ENCODE assay signal across 22 cellular contexts in genomic region chr21:45326834-45327457, GRCh38. TPM values are rescaled to one million over a fixed set of nuclear protein-coding genes. Genes with fewer than 3 reads are reported as not detected.
DNase-seq lines count a peak whose midpoint lies in the region; ATAC-seq and TF ChIP-seq lines count a peak whose summit lies in the region.
"Had no signal": no experiment of that assay in that cellular context is flagged by ENCODE, and none has a peak within 500 bp of the region (broad histone marks: within the 10 kb centered on the region; RNA-seq: fewer than 3 reads in every experiment).

No MANE protein-coding gene starts in this region.

- H3K27ac ChIP-seq in esophagus squamous epithelium = no peak overlapping the region
- H3K27ac ChIP-seq: colonic mucosa, Peyer's patch had no signal

- H3K27me3 Mint-ChIP-seq in activated naive CD8-positive, alpha-beta T cell treated with anti-CD3 and anti-CD28 coated beads, Interleukin-2, amount 10 ng/mL, durations not matched to agents 7 days and 5 days = peaks cover 8% of the 10 kb centered on the region
- H3K27me3 Mint-ChIP-seq in activated naive CD8-positive, alpha-beta T cell treated with anti-CD3 and anti-CD28 coated beads, Interleukin-2, amount 50 U/mL, for 24 hours = peaks cover 1% of the 10 kb centered on the region
- H3K27me3 Mint-ChIP-seq in stimulated activated naive B cell treated with anti-CD40 and anti-IgM and Interleukin-4, amounts not matched to agents 10 μg/mL and 1 μg/mL and 100 μg/mL, for 72 hours = peaks cover 35 to 47% of the 10 kb centered on the region in 2 donors
- H3K27me3 Mint-ChIP-seq: CD4-positive, alpha-beta T cell had no signal

- no peaks in the 10 kb centered on the region for H3K36me3 ChIP-seq in esophagus squamous epithelium
- H3K36me3 ChIP-seq: colonic mucosa, Peyer's patch had no signal

- no peak overlapping the region for H3K27ac Mint-ChIP-seq in activated naive CD8-positive, alpha-beta T cell treated with anti-CD3 and anti-CD28 coated beads, Interleukin-2, amount 10 ng/mL, durations not matched to agents 7 days and 5 days
- H3K27ac Mint-ChIP-seq in activated naive CD8-positive, alpha-beta T cell treated with anti-CD3 and anti-CD28 coated beads, Interleukin-2, amount 50 U/mL, for 24 hours = no peak overlapping the region
- no peak overlapping the region for H3K27ac Mint-ChIP-seq in stimulated activated naive B cell treated with anti-CD40 and anti-IgM and Interleukin-4, amounts not matched to agents 10 μg/mL and 1 μg/mL and 100 μg/mL, for 72 hours
- H3K27ac Mint-ChIP-seq: CD4-positive, alpha-beta T cell; HFFc6; mesothelial cell of epicardium; stimulated activated memory B cell treated with anti-CD40 and anti-IgM and Interleukin-4, amounts not matched to agents 10 μg/mL and 1 μg/mL and 100 μg/mL, for 72 hours had no signal

- no peak for TF ChIP-seq CTCF in esophagus squamous epithelium (IDR thresholded peaks at IDR 0.05)

- H3K9me3 ChIP-seq in esophagus squamous epithelium = no peaks in the 10 kb centered on the region
- H3K9me3 ChIP-seq: colonic mucosa, Peyer's patch had no signal

- DNase-seq in activated naive CD8-positive, alpha-beta T cell treated with anti-CD3 and anti-CD28 coated beads, Interleukin-2, amount 10 ng/mL, durations not matched to agents 7 days and 5 days = peak; percentile 21
- DNase-seq in activated naive CD8-positive, alpha-beta T cell treated with anti-CD3 and anti-CD28 coated beads, Interleukin-2, amount 50 U/mL, for 24 hours = no peak
- DNase-seq in Jurkat, Clone E6-1 (ENCODE audit: low read depth, low spot score) = peak; percentile 28
- peak; percentile 20 for DNase-seq in left ventricle myocardium superior
- no peak for DNase-seq in stimulated activated naive B cell treated with anti-CD40 and anti-IgM and Interleukin-4, amounts not matched to agents 10 μg/mL and 1 μg/mL and 100 μg/mL, for 72 hours
- no peak for DNase-seq in NCI-H1105 treated with DMSO at 0.1 percent for 48 hours (lab: John Stamatoyannopoulos, UW)
- no peak for DNase-seq in esophagus squamous epithelium (lab: John Stamatoyannopoulos, UW)
- DNase-seq in GOT3 (lab: John Stamatoyannopoulos, UW) = no peak
- DNase-seq: ACHN; activated CD4-positive, alpha-beta T cell treated with anti-CD3 and anti-CD28 coated beads for 48 hours; activated CD8-positive, alpha-beta memory T cell treated with anti-CD3 and anti-CD28 coated beads, Interleukin-2, amount 50 U/mL, for 48 hours; activated gamma-delta T cell treated with Interleukin-2 at 50 U/mL for 16 hours; CD4-positive, alpha-beta T cell; colonic mucosa; DMS79; NCI-H146; NCI-H2227 treated with DMSO at 0.1 percent for 48 hours; SW 1271 had no signal

- intact Hi-C loops in left ventricle myocardium superior (cut with micrococcal nuclease) (no loop called here), esophagus squamous epithelium (cut with DNase I) (no loop called here)

- ATAC-seq in activated naive CD8-positive, alpha-beta T cell treated with anti-CD3 and anti-CD28 coated beads, Interleukin-2, amount 10 ng/mL, durations not matched to agents 7 days and 5 days (ENCODE audit: low read depth) = no peak
- ATAC-seq in activated naive CD8-positive, alpha-beta T cell treated with anti-CD3 and anti-CD28 coated beads, Interleukin-2, amount 50 U/mL, for 24 hours = no peak
- no peak for ATAC-seq in left ventricle myocardium superior
- ATAC-seq in stimulated activated naive B cell treated with anti-CD40 and anti-IgM and Interleukin-4, amounts not matched to agents 10 μg/mL and 1 μg/mL and 100 μg/mL, for 72 hours (replicated peaks) = peak; percentile 37 to 47
- ATAC-seq: stimulated activated memory B cell treated with anti-CD40 and anti-IgM and Interleukin-4, amounts not matched to agents 10 μg/mL and 1 μg/mL and 100 μg/mL, for 72 hours had no signal

- H3K4me3 Mint-ChIP-seq in activated naive CD8-positive, alpha-beta T cell treated with anti-CD3 and anti-CD28 coated beads, Interleukin-2, amount 10 ng/mL, durations not matched to agents 7 days and 5 days = no peak overlapping the region
- no peak overlapping the region for H3K4me3 Mint-ChIP-seq in activated naive CD8-positive, alpha-beta T cell treated with anti-CD3 and anti-CD28 coated beads, Interleukin-2, amount 50 U/mL, for 24 hours
- no peak overlapping the region for H3K4me3 Mint-ChIP-seq in stimulated activated naive B cell treated with anti-CD40 and anti-IgM and Interleukin-4, amounts not matched to agents 10 μg/mL and 1 μg/mL and 100 μg/mL, for 72 hours
- H3K4me3 Mint-ChIP-seq: CD4-positive, alpha-beta T cell; HFFc6; mesothelial cell of epicardium; stimulated activated memory B cell treated with anti-CD40 and anti-IgM and Interleukin-4, amounts not matched to agents 10 μg/mL and 1 μg/mL and 100 μg/mL, for 72 hours had no signal

- H3K36me3 Mint-ChIP-seq in activated naive CD8-positive, alpha-beta T cell treated with anti-CD3 and anti-CD28 coated beads, Interleukin-2, amount 10 ng/mL, durations not matched to agents 7 days and 5 days = no peaks in the 10 kb centered on the region
- no peaks in the 10 kb centered on the region for H3K36me3 Mint-ChIP-seq in activated naive CD8-positive, alpha-beta T cell treated with anti-CD3 and anti-CD28 coated beads, Interleukin-2, amount 50 U/mL, for 24 hours (ENCODE audit: low read depth)
- H3K36me3 Mint-ChIP-seq in stimulated activated naive B cell treated with anti-CD40 and anti-IgM and Interleukin-4, amounts not matched to agents 10 μg/mL and 1 μg/mL and 100 μg/mL, for 72 hours = peaks cover 0 to 3% of the 10 kb centered on the region in 2 donors
- H3K36me3 Mint-ChIP-seq: mesothelial cell of epicardium; stimulated activated memory B cell treated with anti-CD40 and anti-IgM and Interleukin-4, amounts not matched to agents 10 μg/mL and 1 μg/mL and 100 μg/mL, for 72 hours had no signal

- no peak overlapping the region for H3K4me3 ChIP-seq in Jurkat, Clone E6-1 (ENCODE audit: low read length)
- no peak overlapping the region for H3K4me3 ChIP-seq in esophagus squamous epithelium
- H3K4me3 ChIP-seq: colonic mucosa, Peyer's patch had no signal

- H3K9me3 Mint-ChIP-seq in activated naive CD8-positive, alpha-beta T cell treated with anti-CD3 and anti-CD28 coated beads, Interleukin-2, amount 10 ng/mL, durations not matched to agents 7 days and 5 days = no peaks in the 10 kb centered on the region
- no peaks in the 10 kb centered on the region for H3K9me3 Mint-ChIP-seq in activated naive CD8-positive, alpha-beta T cell treated with anti-CD3 and anti-CD28 coated beads, Interleukin-2, amount 50 U/mL, for 24 hours
- no peaks in the 10 kb centered on the region for H3K9me3 Mint-ChIP-seq in stimulated activated naive B cell treated with anti-CD40 and anti-IgM and Interleukin-4, amounts not matched to agents 10 μg/mL and 1 μg/mL and 100 μg/mL, for 72 hours
- H3K9me3 Mint-ChIP-seq: CD4-positive, alpha-beta T cell; HFFc6; mesothelial cell of epicardium; stimulated activated memory B cell treated with anti-CD40 and anti-IgM and Interleukin-4, amounts not matched to agents 10 μg/mL and 1 μg/mL and 100 μg/mL, for 72 hours had no signal

- peaks cover 5 to 72% (median 29%) of the 10 kb centered on the region in 3 donors for H3K4me1 ChIP-seq in esophagus squamous epithelium
- H3K4me1 ChIP-seq: colonic mucosa had no signal

- WGBS in esophagus squamous epithelium, 2 donors = 53 to 71% methylated on average over 4 to 5 of the region's 9 CpGs

- no peaks in the 10 kb centered on the region for H3K4me1 Mint-ChIP-seq in activated naive CD8-positive, alpha-beta T cell treated with anti-CD3 and anti-CD28 coated beads, Interleukin-2, amount 10 ng/mL, durations not matched to agents 7 days and 5 days
- peaks cover 15% of the 10 kb centered on the region for H3K4me1 Mint-ChIP-seq in activated naive CD8-positive, alpha-beta T cell treated with anti-CD3 and anti-CD28 coated beads, Interleukin-2, amount 50 U/mL, for 24 hours
- H3K4me1 Mint-ChIP-seq in stimulated activated naive B cell treated with anti-CD40 and anti-IgM and Interleukin-4, amounts not matched to agents 10 μg/mL and 1 μg/mL and 100 μg/mL, for 72 hours = peaks cover 23 to 29% of the 10 kb centered on the region in 2 donors

- POLR2A ChIA-PET in activated naive CD8-positive, alpha-beta T cell treated with anti-CD3 and anti-CD28 coated beads, Interleukin-2, amount 10 ng/mL, durations not matched to agents 7 days and 5 days (lab: Charles Lee) = no interaction called here

- TF ChIP-seq POLR2A in esophagus squamous epithelium (IDR thresholded peaks at IDR 0.05) = no peak

- peaks cover 0 to 57% (median 0%) of the 10 kb centered on the region in 4 donors for H3K27me3 ChIP-seq in esophagus squamous epithelium
- H3K27me3 ChIP-seq: colonic mucosa, Peyer's patch had no signal

RNA-seq across cellular contexts. Expression of gene POFUT2, which starts 39.3 kb away (rescaled TPM):
- total RNA-seq in activated naive CD8-positive, alpha-beta T cell treated with anti-CD3 and anti-CD28 coated beads, Interleukin-2, amount 10 ng/mL, durations not matched to agents 7 days and 5 days = 10 to 100 TPM; 26.0 to 27.0 TPM
- polyA plus RNA-seq in Jurkat, Clone E6-1 (2012; ENCODE audit: insufficient read depth, insufficient read length) = 19.6 TPM
- total RNA-seq in left ventricle myocardium superior (15.7 TPM), esophagus squamous epithelium (10 to 100 TPM in 2 of 4 donors, 1 to 10 TPM in 2; 7.9 to 11.4 (median 9.4) TPM)

Comparison
In these comparisons a context has a peak if more than half of its experiments do, and no peak if none do; other contexts are left out.
1. DNase-seq: peak in activated naive CD8-positive, alpha-beta T cell treated with anti-CD3 and anti-CD28 coated beads, Interleukin-2, amount 10 ng/mL, durations not matched to agents 7 days and 5 days (single experiment), Jurkat, Clone E6-1 (single experiment) and left ventricle myocardium superior (single experiment); none in activated naive CD8-positive, alpha-beta T cell treated with anti-CD3 and anti-CD28 coated beads, Interleukin-2, amount 50 U/mL, for 24 hours (single experiment), stimulated activated naive B cell treated with anti-CD40 and anti-IgM and Interleukin-4, amounts not matched to agents 10 μg/mL and 1 μg/mL and 100 μg/mL, for 72 hours (single experiment), NCI-H1105 treated with DMSO at 0.1 percent for 48 hours (single experiment), esophagus squamous epithelium (single experiment) and GOT3 (single experiment).
2. ATAC-seq: peak in stimulated activated naive B cell treated with anti-CD40 and anti-IgM and Interleukin-4, amounts not matched to agents 10 μg/mL and 1 μg/mL and 100 μg/mL, for 72 hours (2 of 2); none in activated naive CD8-positive, alpha-beta T cell treated with anti-CD3 and anti-CD28 coated beads, Interleukin-2, amount 10 ng/mL, durations not matched to agents 7 days and 5 days (single experiment), activated naive CD8-positive, alpha-beta T cell treated with anti-CD3 and anti-CD28 coated beads, Interleukin-2, amount 50 U/mL, for 24 hours (single experiment) and left ventricle myocardium superior (single experiment).